In genomic region chr22:33717694-33718396, GRCh38 we compare ENCODE assay signal across 14 cellular contexts.
A peak's percentile ranks its signal among the peaks of the same experiment; 100 is the strongest.
DNase-seq lines count a peak whose midpoint lies in the region; ATAC-seq and TF ChIP-seq lines count a peak whose summit lies in the region.
"Had no signal": no experiment of that assay in that cellular context is flagged by ENCODE, and none has a peak within 500 bp of the region (broad histone marks: within the 10 kb centered on the region; RNA-seq: fewer than 3 reads in every experiment).

No MANE protein-coding gene starts in this region.

- DNase-seq in Right ventricle myocardium superior (peak; percentile 52), right atrium auricular region (ENCODE audit: low spot score) (no peak), heart left ventricle (peak in 3 of 5 donors; percentile 35 to 59 (median 41)), left lobe of liver (ENCODE audit: low spot score) (no peak), HAP-1 (ENCODE audit: low spot score in 2 of 2) (no peak), islet precursor cell (no peak)
- DNase-seq: C1 segment of cervical spinal cord; Calu3; CD4-positive, alpha-beta T cell; DMS 273 treated with DMSO at 0.1 percent for 48 hours; EL; GDM1; GM23248 had no signal

- H3K4me1 ChIP-seq in right atrium auricular region (peaks cover 0 to 11% of the 10 kb centered on the region in 2 donors), heart left ventricle (peaks cover 0 to 18% (median 3%) of the 10 kb centered on the region in 12 donors), HAP-1 (no peaks in the 10 kb centered on the region)

- in situ Hi-C loops in HAP-1 (cut with MboI; ENCODE audit: low sequenced_read_pairs), result no loop called here

- ATAC-seq in Right ventricle myocardium superior (ENCODE audit: poor library complexity) (peak; percentile 88), heart left ventricle (peak; percentile 88 to 92 (median 90)), left lobe of liver (peak; percentile 61), HG03354 (IDR thresholded peaks at IDR 0.05; ENCODE audit: poor library complexity, severe bottlenecking, unreplicated experiment) (no peak)

- H3K27ac ChIP-seq in right atrium auricular region, result peak overlapping the region in 1 of 2 donors; percentile 65
- peak overlapping the region in 9 of 12 donors; percentile 14 to 63 (median 49) for H3K27ac ChIP-seq in heart left ventricle
- H3K27ac ChIP-seq: GM23248 had no signal

- H3K4me3 ChIP-seq in right atrium auricular region, result no peak overlapping the region
- H3K4me3 ChIP-seq in heart left ventricle, result no peak overlapping the region
- no peak overlapping the region for H3K4me3 ChIP-seq in HAP-1
- H3K4me3 ChIP-seq: GM23248 had no signal

- H3K9me3 ChIP-seq in right atrium auricular region (peaks cover 0 to 6% of the 10 kb centered on the region in 2 donors), heart left ventricle (peaks cover 0 to 19% (median 6%) of the 10 kb centered on the region in 12 donors), HAP-1 (no peaks in the 10 kb centered on the region)

- TF ChIP-seq CTCF in right atrium auricular region (IDR thresholded peaks at IDR 0.05) (no peak), heart left ventricle (IDR thresholded peaks at IDR 0.05) (no peak)

- TF ChIP-seq POLR2A in heart left ventricle (IDR thresholded peaks at IDR 0.05), result no peak

- intact Hi-C loops in Right ventricle myocardium superior (cut with DNase I), result no loop called here
- intact Hi-C loops in heart left ventricle (cut with DNase I), result no loop called here

- H3K36me3 ChIP-seq in right atrium auricular region (no peaks in the 10 kb centered on the region), heart left ventricle (no peaks in the 10 kb centered on the region), HAP-1 (replicated peaks) (no peaks in the 10 kb centered on the region)

- WGBS in heart left ventricle, 4 donors, result 63 to 69% (median 67%) methylated on average over 5 of the region's 5 CpGs

- H3K27me3 ChIP-seq in right atrium auricular region, result no peaks in the 10 kb centered on the region
- no peaks in the 10 kb centered on the region for H3K27me3 ChIP-seq in heart left ventricle
- H3K27me3 ChIP-seq in HAP-1 (ENCODE audit: low read depth), result no peaks in the 10 kb centered on the region

Comparison
In these comparisons a context has a peak if more than half of its experiments do, and no peak if none do; other contexts are left out.
1. DNase-seq: peak in Right ventricle myocardium superior (single experiment) and heart left ventricle (3 of 5); none in right atrium auricular region (single experiment), left lobe of liver (single experiment), HAP-1 (0 of 2) and islet precursor cell (single experiment).